Comparison of ENCODE assay signal across 16 cellular contexts in the genomic region with DNA sequence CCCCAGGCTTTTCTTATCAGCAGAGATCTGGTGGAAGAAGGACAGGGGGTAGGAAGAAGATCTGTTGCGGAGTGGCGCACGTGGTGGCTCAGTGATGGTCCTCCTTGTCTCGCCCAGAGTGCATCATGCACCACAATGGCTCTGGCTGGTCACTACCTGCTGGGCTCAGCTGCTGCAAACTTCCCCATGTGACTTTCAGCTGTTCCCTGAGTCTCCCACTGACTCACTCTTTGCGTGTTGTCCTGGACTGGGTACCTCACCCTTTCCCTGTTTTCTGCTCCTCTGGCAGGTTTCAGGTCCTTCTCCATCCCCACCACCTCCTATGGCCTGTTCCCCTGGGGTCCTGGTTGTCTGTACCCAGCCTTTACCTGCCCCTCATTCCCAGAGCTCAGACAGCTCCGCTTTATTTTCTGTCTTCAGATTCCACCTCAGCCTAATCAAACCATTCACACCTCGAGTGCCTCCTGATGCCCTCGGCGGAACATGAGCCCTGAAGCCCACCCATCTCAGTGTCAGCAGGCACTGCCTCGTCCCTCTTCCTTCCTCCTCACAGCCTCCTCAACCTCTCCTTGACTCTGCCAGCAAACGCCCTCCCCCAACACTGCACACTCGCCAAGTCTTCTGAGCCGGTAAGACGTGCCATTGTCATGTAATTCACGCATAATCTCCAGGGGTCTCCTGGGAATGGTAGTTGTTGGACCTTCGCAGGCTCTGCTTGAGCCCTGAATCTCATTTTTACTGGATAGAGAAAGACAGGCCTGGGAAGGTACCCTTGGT. TPM values are rescaled to one million over a fixed set of nuclear protein-coding genes. Genes with fewer than 3 reads are reported as not detected.
DNase-seq lines count a peak whose midpoint lies in the region; ATAC-seq and TF ChIP-seq lines count a peak whose summit lies in the region.
"Had no signal": no experiment of that assay in that cellular context is flagged by ENCODE, and none has a peak within 500 bp of the region (broad histone marks: within the 10 kb centered on the region; RNA-seq: fewer than 3 reads in every experiment).

No MANE protein-coding gene starts in this region.

- no peak overlapping the region for H3K4me3 ChIP-seq in BLaER1 treated with 17β-estradiol and CSF1 and Interleukin-3, amounts not matched to agents 10 nM and 100 nM
- H3K4me3 ChIP-seq in ascending aorta (peak overlapping the region; percentile 51 to 62), iPS-18a (ENCODE audit: low read length) (peak overlapping the region; percentile 31)
- no peak overlapping the region for H3K4me3 ChIP-seq in effector memory CD4-positive, alpha-beta T cell (ENCODE audit: insufficient read depth, low read depth, low read length, poor library complexity, severe bottlenecking)

- no peaks in the 10 kb centered on the region for H3K27me3 Mint-ChIP-seq in activated CD4-positive, alpha-beta T cell treated with anti-CD3 and anti-CD28 coated beads for 36 hours
- H3K27me3 Mint-ChIP-seq: CD4-positive, alpha-beta T cell had no signal

- peaks cover 0 to 6% (median 2%) of the 10 kb centered on the region in 11 experiments; a peak in 16 of 22 replicates for H3K9me3 ChIP-seq in BLaER1 treated with 17β-estradiol and CSF1 and Interleukin-3, amounts not matched to agents 10 nM and 100 nM (replicated peaks in 1 of 11)
- H3K9me3 ChIP-seq in ascending aorta (no peaks in the 10 kb centered on the region), iPS-18a (ENCODE audit: control insufficient read depth, low read depth, low read length) (no peaks in the 10 kb centered on the region)
- H3K9me3 ChIP-seq in effector memory CD4-positive, alpha-beta T cell (ENCODE audit: control insufficient read depth, low read length) = no peaks in the 10 kb centered on the region

- no peak overlapping the region for H3K27ac ChIP-seq in BLaER1 treated with 17β-estradiol and CSF1 and Interleukin-3, amounts not matched to agents 10 nM and 100 nM
- H3K27ac ChIP-seq in ascending aorta = peak overlapping the region; percentile 77 to 79
- no peak overlapping the region for H3K27ac ChIP-seq in iPS-18a (ENCODE audit: low read length)
- H3K27ac ChIP-seq in effector memory CD4-positive, alpha-beta T cell (ENCODE audit: insufficient read depth, low read length, poor library complexity, severe bottlenecking) = no peak overlapping the region

- no peak overlapping the region for H3K27ac Mint-ChIP-seq in activated CD4-positive, alpha-beta T cell treated with anti-CD3 and anti-CD28 coated beads for 36 hours
- H3K27ac Mint-ChIP-seq: CD4-positive, alpha-beta T cell; T-cell had no signal

- intact Hi-C loops in ascending aorta (cut with DNase I) = loop anchor here (5.0 kb wide), 1 partner anchor 73 kb away; a partner anchor contains a TSS
- intact Hi-C loops in activated CD4-positive, alpha-beta T cell treated with anti-CD3 and anti-CD28 coated beads for 36 hours (cut with DNase I, micrococcal nuclease) = no loop called here
- intact Hi-C loops in head of caudate nucleus (cut with DNase I) = loop anchor here (10.0 kb wide), 1 partner anchor 76 kb away; a partner anchor contains a TSS

- peak overlapping the region; percentile 16 to 73 (median 57); a peak in 21 of 22 replicates for H3K4me2 ChIP-seq in BLaER1 treated with 17β-estradiol and CSF1 and Interleukin-3, amounts not matched to agents 10 nM and 100 nM

- no peaks in the 10 kb centered on the region for H3K9me3 Mint-ChIP-seq in activated CD4-positive, alpha-beta T cell treated with anti-CD3 and anti-CD28 coated beads for 36 hours (ENCODE audit: low read depth)
- H3K9me3 Mint-ChIP-seq: CD4-positive, alpha-beta T cell; T-cell had no signal

- H3K9ac ChIP-seq in BLaER1 treated with 17β-estradiol and CSF1 and Interleukin-3, amounts not matched to agents 10 nM and 100 nM = peak overlapping the region in 4 of 11 experiments; percentile 9 to 37 (median 11); a peak in 4 of 22 replicates
- no peak overlapping the region for H3K9ac ChIP-seq in iPS-18a (ENCODE audit: low read length)

- POLR2A ChIA-PET in activated CD4-positive, alpha-beta T cell treated with anti-CD3 and anti-CD28 coated beads for 36 hours (lab: Charles Lee) = interaction anchor here (0.6 kb wide), 1 partner anchor 19 kb away, joined by 3 read pairs; a partner anchor contains a TSS

- no peak for TF ChIP-seq CTCF in ascending aorta (IDR thresholded peaks at IDR 0.05)

- no peak for ATAC-seq in activated CD4-positive, alpha-beta T cell treated with anti-CD3 and anti-CD28 coated beads for 36 hours
- ATAC-seq: T-cell had no signal

- H3K4me1 Mint-ChIP-seq in activated CD4-positive, alpha-beta T cell treated with anti-CD3 and anti-CD28 coated beads for 36 hours = peaks cover 6% of the 10 kb centered on the region

- no peaks in the 10 kb centered on the region for H3K36me3 Mint-ChIP-seq in activated CD4-positive, alpha-beta T cell treated with anti-CD3 and anti-CD28 coated beads for 36 hours (ENCODE audit: low read depth)
- H3K36me3 Mint-ChIP-seq: T-cell had no signal

- DNase-seq in ascending aorta (ENCODE audit: low spot score in 2 of 2) (peak in 1 of 2 donors; percentile 61), retina (peak; percentile 21), NCI-H2107 treated with DMSO at 0.1 percent for 48 hours (lab: John Stamatoyannopoulos, UW; ENCODE audit: unreplicated experiment) (no peak), head of caudate nucleus (no peak)
- DNase-seq in activated CD4-positive, alpha-beta T cell treated with anti-CD3 and anti-CD28 coated beads for 36 hours = no peak
- DNase-seq in effector memory CD4-positive, alpha-beta T cell = no peak
- DNase-seq: amniotic stem cell; CD4-positive, alpha-beta T cell; NCI-H1105 treated with DMSO at 0.1 percent for 48 hours; NK-92 treated with Interleukin-12 subunit alpha and Interleukin-12 subunit beta, amount 100 ng/mL, for 24 hours; stimulated activated CD4-positive, alpha-beta T cell treated with anti-CD3 and anti-CD28 coated beads, Interleukin-4, amount 100 ng/mL, for 24 hours; T-cell had no signal

- no peak overlapping the region for H3K4me3 Mint-ChIP-seq in activated CD4-positive, alpha-beta T cell treated with anti-CD3 and anti-CD28 coated beads for 36 hours
- H3K4me3 Mint-ChIP-seq: CD4-positive, alpha-beta T cell had no signal

- no peaks in the 10 kb centered on the region for H3K36me3 ChIP-seq in BLaER1 treated with 17β-estradiol and CSF1 and Interleukin-3, amounts not matched to agents 10 nM and 100 nM
- H3K36me3 ChIP-seq in ascending aorta (peaks cover 27 to 46% of the 10 kb centered on the region in 2 donors), iPS-18a (ENCODE audit: control insufficient read depth, low read depth, low read length) (no peaks in the 10 kb centered on the region)
- no peaks in the 10 kb centered on the region for H3K36me3 ChIP-seq in effector memory CD4-positive, alpha-beta T cell (ENCODE audit: control insufficient read depth, insufficient read depth, low read length)

- H3K27me3 ChIP-seq in BLaER1 treated with 17β-estradiol and CSF1 and Interleukin-3, amounts not matched to agents 10 nM and 100 nM = 0 out of 22 replicates have a peak, but pooled peaks cover 0 to 5% (median 0%) of the 10 kb centered on the region in 11 experiments
- H3K27me3 ChIP-seq in ascending aorta (no peaks in the 10 kb centered on the region), iPS-18a (ENCODE audit: control insufficient read depth, insufficient read depth, low read length) (no peaks in the 10 kb centered on the region)
- H3K27me3 ChIP-seq in effector memory CD4-positive, alpha-beta T cell (replicated peaks; ENCODE audit: control insufficient read depth, insufficient read depth, low read length, poor library complexity, severe bottlenecking) = no peaks in the 10 kb centered on the region

- peaks cover 22 to 27% (median 25%) of the 10 kb centered on the region in 10 experiments for H3K4me1 ChIP-seq in BLaER1 treated with 17β-estradiol and CSF1 and Interleukin-3, amounts not matched to agents 10 nM and 100 nM
- H3K4me1 ChIP-seq in ascending aorta (peaks cover 0 to 12% of the 10 kb centered on the region in 2 donors), iPS-18a (ENCODE audit: control insufficient read depth, low read depth, low read length) (peaks cover 14% of the 10 kb centered on the region)
- peaks cover 4% of the 10 kb centered on the region for H3K4me1 ChIP-seq in effector memory CD4-positive, alpha-beta T cell (ENCODE audit: control insufficient read depth, insufficient read depth, low read length, poor library complexity, severe bottlenecking)

- no peaks in the 10 kb centered on the region for H4K20me1 ChIP-seq in BLaER1 treated with 17β-estradiol and CSF1 and Interleukin-3, amounts not matched to agents 10 nM and 100 nM

- CTCF ChIA-PET in activated CD4-positive, alpha-beta T cell treated with anti-CD3 and anti-CD28 coated beads for 36 hours (lab: Charles Lee) = interaction anchor here (1.1 to 3.2 kb wide), 4 partner anchors 12 to 21 kb away, joined by 3 to 21 read pairs (median 4); a partner anchor contains a TSS

RNA-seq across cellular contexts. Expression of a gene that starts 1.8 kb away (rescaled TPM):
- 1,046 TPM for total RNA-seq in ascending aorta
- total RNA-seq in activated CD4-positive, alpha-beta T cell treated with anti-CD3 and anti-CD28 coated beads for 36 hours = 1 to 10 TPM; 1.4 to 2.2 TPM

RNA-seq across cellular contexts. Expression of a gene that starts 18.6 kb away (rescaled TPM):
- total RNA-seq in ascending aorta = 196 TPM
- 10 to 100 TPM; 17.3 to 18.9 TPM for total RNA-seq in activated CD4-positive, alpha-beta T cell treated with anti-CD3 and anti-CD28 coated beads for 36 hours

RNA-seq across cellular contexts. Expression of a gene that starts 29.9 kb away (rescaled TPM):
- 273 TPM for total RNA-seq in ascending aorta
- total RNA-seq in activated CD4-positive, alpha-beta T cell treated with anti-CD3 and anti-CD28 coated beads for 36 hours = 1 to 10 TPM; 2.4 to 2.8 TPM

RNA-seq across cellular contexts. Expression of a gene that starts 38.3 kb away (rescaled TPM):
- 0.96 TPM for total RNA-seq in ascending aorta
- total RNA-seq in activated CD4-positive, alpha-beta T cell treated with anti-CD3 and anti-CD28 coated beads for 36 hours = not detected
- total RNA-seq: CD4-positive, alpha-beta T cell; epithelial cell of proximal tubule; mononuclear cell had no signal

RNA-seq across cellular contexts. Expression of a gene that starts 39.8 kb away (rescaled TPM):
- 132 TPM for total RNA-seq in ascending aorta
- total RNA-seq in activated CD4-positive, alpha-beta T cell treated with anti-CD3 and anti-CD28 coated beads for 36 hours = 10 to 100 TPM; 28.2 to 37.9 TPM

Comparison
In these comparisons a context has a peak if more than half of its experiments do, and no peak if none do; other contexts are left out.
1. H3K27ac ChIP-seq: peak in ascending aorta (2 of 2); none in BLaER1 treated with 17β-estradiol and CSF1 and Interleukin-3, amounts not matched to agents 10 nM and 100 nM (0 of 11), iPS-18a (single experiment) and effector memory CD4-positive, alpha-beta T cell (single experiment).
2. H3K4me3 ChIP-seq: peak in ascending aorta (2 of 2) and iPS-18a (single experiment); none in BLaER1 treated with 17β-estradiol and CSF1 and Interleukin-3, amounts not matched to agents 10 nM and 100 nM (0 of 10) and effector memory CD4-positive, alpha-beta T cell (single experiment).
3. RNA of a gene that starts 1.8 kb away (total RNA-seq): 1,046 TPM in ascending aorta (single experiment); 1.4 to 2.2 TPM in activated CD4-positive, alpha-beta T cell treated with anti-CD3 and anti-CD28 coated beads for 36 hours; every median in the first group is over 100 times any median in the second.
4. RNA of a gene that starts 29.9 kb away (total RNA-seq): 273 TPM in ascending aorta (single experiment); 2.4 to 2.8 TPM in activated CD4-positive, alpha-beta T cell treated with anti-CD3 and anti-CD28 coated beads for 36 hours; every median in the first group is over 10 times any median in the second.
5. intact Hi-C loops: an anchor here in ascending aorta (5.0 kb wide) and head of caudate nucleus (10.0 kb wide); none called in activated CD4-positive, alpha-beta T cell treated with anti-CD3 and anti-CD28 coated beads for 36 hours.